25 cellular contexts compared by ENCODE assay signal in genomic region chr6:5990776-5991175, GRCh38. TPM values are rescaled to one million over a fixed set of nuclear protein-coding genes. Genes with fewer than 3 reads are reported as not detected.
"Had no signal": no experiment of that assay in that cellular context is flagged by ENCODE, and none has a peak within 500 bp of the region (broad histone marks: within the 10 kb centered on the region; RNA-seq: fewer than 3 reads in every experiment).

No MANE protein-coding gene starts in this region.

- H3K79me2 ChIP-seq: hepatocyte had no signal

- ATAC-seq: gastrocnemius medialis; heart left ventricle; left lobe of liver; naive thymus-derived CD8-positive, alpha-beta T cell; psoas muscle; right cardiac atrium; stimulated activated naive B cell treated with anti-CD40 and anti-IgM and Interleukin-4, amounts not matched to agents 10 μg/mL and 1 μg/mL and 100 μg/mL, for 72 hours had no signal

- H2AFZ ChIP-seq: hepatocyte had no signal

- FAIRE-seq: kidney, small intestine, urothelium cell line had no signal

- H3K4me3 Mint-ChIP-seq: memory B cell; naive thymus-derived CD8-positive, alpha-beta T cell; nephron progenitor cell; stimulated activated naive B cell treated with anti-CD40 and anti-IgM and Interleukin-4, amounts not matched to agents 10 μg/mL and 1 μg/mL and 100 μg/mL, for 72 hours; stimulated activated naive CD8-positive, alpha-beta T cell treated with anti-CD3 and anti-CD28 coated beads, Interleukin-15, Interleukin-2, amounts not matched to agents 100 ng/mL and 50 ng/mL, for 24 hours had no signal

- H3K27ac Mint-ChIP-seq: memory B cell; naive thymus-derived CD8-positive, alpha-beta T cell; nephron progenitor cell; stimulated activated naive B cell treated with anti-CD40 and anti-IgM and Interleukin-4, amounts not matched to agents 10 μg/mL and 1 μg/mL and 100 μg/mL, for 72 hours; stimulated activated naive CD8-positive, alpha-beta T cell treated with anti-CD3 and anti-CD28 coated beads, Interleukin-15, Interleukin-2, amounts not matched to agents 100 ng/mL and 50 ng/mL, for 24 hours had no signal

- H3K27me3 ChIP-seq: ovary had no signal

- DNase-seq: cortex of kidney; foreskin fibroblast; gastrocnemius medialis; heart left ventricle; kidney; naive thymus-derived CD8-positive, alpha-beta T cell; nephron progenitor cell; nucleus accumbens; ovary; posterior cingulate gyrus; psoas muscle; right cardiac atrium; small intestine; stimulated activated CD4-positive, alpha-beta T cell treated with anti-CD3 and anti-CD28 coated beads, Interleukin-15, amount 100 ng/mL, for 24 hours; stimulated activated CD4-positive, alpha-beta T cell treated with anti-CD3 and anti-CD28 coated beads, Interleukin-2, amount 100 ng/mL, for 48 hours; stimulated activated naive B cell treated with anti-CD40 and anti-IgM and Interleukin-4, amounts not matched to agents 10 μg/mL and 1 μg/mL and 100 μg/mL, for 72 hours; upper lobe of left lung had no signal

- H3K4me3 ChIP-seq: gastrocnemius medialis, heart left ventricle, hepatocyte, lung, ovary, psoas muscle, thoracic aorta, tibial nerve, upper lobe of left lung had no signal

- H3K9me3 ChIP-seq: gastrocnemius medialis, heart left ventricle, ovary, psoas muscle, thoracic aorta, tibial nerve, upper lobe of left lung had no signal

- H3K9me3 Mint-ChIP-seq: stimulated activated naive CD8-positive, alpha-beta T cell treated with anti-CD3 and anti-CD28 coated beads, Interleukin-15, Interleukin-2, amounts not matched to agents 100 ng/mL and 50 ng/mL, for 24 hours had no signal

- H3K4me2 ChIP-seq: hepatocyte had no signal

- H3K36me3 ChIP-seq: gastrocnemius medialis, heart left ventricle, ovary, thoracic aorta, tibial nerve, upper lobe of left lung had no signal

- H3K27ac ChIP-seq: gastrocnemius medialis, hepatocyte, ovary, psoas muscle, thoracic aorta, tibial nerve, upper lobe of left lung had no signal

RNA-seq across cellular contexts. Expression of gene NRN1, which starts 15.9 kb away (rescaled TPM):
- total RNA-seq: hepatocyte had no signal
